ENCODE assay signal across 5 cellular contexts in the genomic region with DNA sequence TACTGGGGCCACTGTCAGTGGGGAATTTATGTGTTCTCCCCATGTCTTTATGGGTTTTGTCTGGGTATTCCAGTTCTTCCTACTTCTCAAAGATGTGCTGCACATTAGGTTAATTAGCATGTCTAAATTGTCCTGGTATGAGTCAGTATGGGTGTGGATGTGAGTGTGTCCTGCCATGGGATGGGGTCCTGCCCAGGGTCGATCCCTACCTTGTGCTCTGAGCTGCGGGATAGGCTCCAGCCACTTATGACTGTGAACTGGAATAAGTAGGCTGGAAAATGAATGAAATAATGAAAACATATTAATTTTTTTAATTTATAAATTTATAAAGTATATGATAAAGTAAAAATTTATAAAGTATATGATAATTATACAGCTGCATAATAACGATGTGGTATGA.
"Had no signal": no experiment of that assay in that cellular context is flagged by ENCODE, and none has a peak within 500 bp of the region (broad histone marks: within the 10 kb centered on the region; RNA-seq: fewer than 3 reads in every experiment).

No MANE protein-coding gene starts in this region.

- H3K4me1 Mint-ChIP-seq: GM23338, H9 had no signal

- H2AFZ ChIP-seq: GM23338 had no signal

- H3K4me3 ChIP-seq: GM23338, K562 had no signal

- H3K4me2 ChIP-seq: GM23338 had no signal

- DNase-seq: H9, HCEC 1CT, IMR-90 had no signal

- H3K27ac Mint-ChIP-seq: GM23338, H9 had no signal

- H3K4me3 Mint-ChIP-seq: GM23338, H9 had no signal
